In genomic region chr4:138414202-138414601, GRCh38 we compare ENCODE assay signal across 18 cellular contexts.
"Had no signal": no experiment of that assay in that cellular context is flagged by ENCODE, and none has a peak within 500 bp of the region (broad histone marks: within the 10 kb centered on the region; RNA-seq: fewer than 3 reads in every experiment).

No MANE protein-coding gene starts in this region.

- H3K27ac Mint-ChIP-seq: activated CD4-positive, alpha-beta memory T cell treated with anti-CD3 and anti-CD28 coated beads, Interleukin-2, amount 10 ng/mL, durations not matched to agents 7 days and 5 days; activated naive CD8-positive, alpha-beta T cell treated with anti-CD3 and anti-CD28 coated beads, Interleukin-2, amount 10 ng/mL, durations not matched to agents 7 days and 5 days; activated T-cell treated with anti-CD3 and anti-CD28 coated beads, Interleukin-2, amount 50 U/mL, for 72 hours; memory B cell had no signal

- DNase-seq: activated CD4-positive, alpha-beta memory T cell treated with anti-CD3 and anti-CD28 coated beads, Interleukin-2, amount 10 ng/mL, durations not matched to agents 7 days and 5 days; activated CD4-positive, alpha-beta T cell treated with anti-CD3 and anti-CD28 coated beads for 1 hour; activated CD8-positive, alpha-beta memory T cell treated with anti-CD3 and anti-CD28 coated beads, Interleukin-2, amount 50 U/mL, for 4 hours; activated gamma-delta T cell treated with Interleukin-2 at 50 U/mL for 16 hours; activated naive CD8-positive, alpha-beta T cell treated with anti-CD3 and anti-CD28 coated beads, Interleukin-2, amount 10 ng/mL, durations not matched to agents 7 days and 5 days; activated T-cell treated with anti-CD3 and anti-CD28 coated beads, Interleukin-2, amount 50 U/mL, for 72 hours; aorta; effector CD4-positive, alpha-beta T cell; foreskin melanocyte; heart right ventricle; left ventricle myocardium inferior; psoas muscle; stimulated activated CD4-positive, alpha-beta T cell treated with anti-CD3 and anti-CD28 coated beads, Interleukin-2, amount 100 ng/mL, for 48 hours; stimulated activated naive CD4-positive, alpha-beta T cell treated with Interleukin-2 at 50 U/mL for 16 hours; trophoblast cell had no signal

- H3K36me3 Mint-ChIP-seq: activated naive CD8-positive, alpha-beta T cell treated with anti-CD3 and anti-CD28 coated beads, Interleukin-2, amount 10 ng/mL, durations not matched to agents 7 days and 5 days; memory B cell had no signal

- ATAC-seq: activated T-cell treated with anti-CD3 and anti-CD28 coated beads, Interleukin-2, amount 50 U/mL, for 72 hours; heart right ventricle; psoas muscle; sciatic nerve had no signal

- H3K27me3 ChIP-seq: heart right ventricle had no signal

- H3K9me3 Mint-ChIP-seq: activated CD4-positive, alpha-beta memory T cell treated with anti-CD3 and anti-CD28 coated beads, Interleukin-2, amount 10 ng/mL, durations not matched to agents 7 days and 5 days; activated naive CD8-positive, alpha-beta T cell treated with anti-CD3 and anti-CD28 coated beads, Interleukin-2, amount 10 ng/mL, durations not matched to agents 7 days and 5 days; activated T-cell treated with anti-CD3 and anti-CD28 coated beads, Interleukin-2, amount 50 U/mL, for 72 hours; memory B cell; nephron had no signal

- H3K27me3 Mint-ChIP-seq: activated CD4-positive, alpha-beta memory T cell treated with anti-CD3 and anti-CD28 coated beads, Interleukin-2, amount 10 ng/mL, durations not matched to agents 7 days and 5 days; activated naive CD8-positive, alpha-beta T cell treated with anti-CD3 and anti-CD28 coated beads, Interleukin-2, amount 10 ng/mL, durations not matched to agents 7 days and 5 days had no signal

- H3K4me1 Mint-ChIP-seq: activated CD4-positive, alpha-beta memory T cell treated with anti-CD3 and anti-CD28 coated beads, Interleukin-2, amount 10 ng/mL, durations not matched to agents 7 days and 5 days; activated naive CD8-positive, alpha-beta T cell treated with anti-CD3 and anti-CD28 coated beads, Interleukin-2, amount 10 ng/mL, durations not matched to agents 7 days and 5 days; memory B cell had no signal

- H3K9me3 ChIP-seq: heart right ventricle, left ventricle myocardium inferior, psoas muscle had no signal

- H3K27ac ChIP-seq: heart right ventricle, left ventricle myocardium inferior, psoas muscle had no signal

- H3K4me3 Mint-ChIP-seq: activated CD4-positive, alpha-beta memory T cell treated with anti-CD3 and anti-CD28 coated beads, Interleukin-2, amount 10 ng/mL, durations not matched to agents 7 days and 5 days; activated naive CD8-positive, alpha-beta T cell treated with anti-CD3 and anti-CD28 coated beads, Interleukin-2, amount 10 ng/mL, durations not matched to agents 7 days and 5 days; activated T-cell treated with anti-CD3 and anti-CD28 coated beads, Interleukin-2, amount 50 U/mL, for 72 hours; memory B cell; nephron had no signal
